Comparison of ENCODE assay signal across 11 cellular contexts in the genomic region with DNA sequence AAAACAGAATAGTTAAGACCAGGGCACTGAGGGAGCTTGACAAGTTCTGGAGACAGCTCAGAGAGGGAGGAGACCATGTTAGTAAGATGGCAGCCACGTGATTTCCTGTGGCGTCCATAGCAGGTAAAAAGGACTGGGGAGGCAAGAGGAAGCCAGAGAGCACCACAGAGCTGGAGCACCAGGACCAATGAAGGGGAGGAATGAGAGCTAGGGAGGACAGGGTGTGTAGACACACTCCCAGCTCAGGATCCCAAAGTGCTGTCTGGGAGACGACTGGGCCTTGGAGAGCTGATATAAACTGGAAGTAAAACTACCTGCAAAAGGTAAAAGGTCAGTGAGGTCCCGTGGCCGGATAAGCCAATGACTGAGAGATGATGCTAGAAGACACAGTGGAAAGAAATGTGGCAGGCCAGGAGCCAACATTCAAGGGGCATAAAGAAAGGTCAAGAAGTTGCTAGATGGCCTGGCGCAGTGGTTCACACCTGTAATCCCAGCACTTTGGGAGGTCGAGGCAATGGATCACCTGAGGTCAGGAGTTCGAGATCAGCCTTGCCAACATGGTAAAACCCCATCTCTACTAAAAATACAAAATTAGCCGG. TPM values are rescaled to one million over a fixed set of nuclear protein-coding genes. Genes with fewer than 3 reads are reported as not detected.
DNase-seq lines count a peak whose midpoint lies in the region; ATAC-seq and TF ChIP-seq lines count a peak whose summit lies in the region.
"Had no signal": no experiment of that assay in that cellular context is flagged by ENCODE, and none has a peak within 500 bp of the region (broad histone marks: within the 10 kb centered on the region; RNA-seq: fewer than 3 reads in every experiment).

No MANE protein-coding gene starts in this region.

- H3K4me1 Mint-ChIP-seq in activated T-cell treated with anti-CD3 and anti-CD28 coated beads, Interleukin-2, amount 50 U/mL, for 24 hours (ENCODE audit: low read depth): peaks cover 25% of the 10 kb centered on the region
- peaks cover 10% of the 10 kb centered on the region for H3K4me1 Mint-ChIP-seq in endodermal cell

- TF ChIP-seq CTCF in liver (IDR thresholded peaks at IDR 0.05; ENCODE audit: low read depth, low read length, missing input control) (no peak), tibial artery (IDR thresholded peaks at IDR 0.05) (no peak), endodermal cell (conservative IDR thresholded peaks at IDR 0.05) (no peak)

- H3K9me3 ChIP-seq in liver (ENCODE audit: control insufficient read depth in 4 of 4, low read length in 3 of 4) (no peaks in the 10 kb centered on the region), MG63 (no peaks in the 10 kb centered on the region), tibial artery (no peaks in the 10 kb centered on the region), endodermal cell (ENCODE audit: control insufficient read depth, low read length) (no peaks in the 10 kb centered on the region)
- H3K9me3 ChIP-seq: BE2C, thyroid gland had no signal

- ATAC-seq in left ventricle myocardium superior: peak; percentile 27

- peaks cover 21% of the 10 kb centered on the region for H3K36me3 Mint-ChIP-seq in activated T-cell treated with anti-CD3 and anti-CD28 coated beads, Interleukin-2, amount 50 U/mL, for 24 hours (ENCODE audit: low read depth)
- H3K36me3 Mint-ChIP-seq in endodermal cell (ENCODE audit: low read depth): no peaks in the 10 kb centered on the region

- no peak overlapping the region for H3K4me3 ChIP-seq in liver (ENCODE audit: low read depth in 1 of 3, low read length in 3 of 3)
- no peak overlapping the region for H3K4me3 ChIP-seq in MG63
- H3K4me3 ChIP-seq in tibial artery: no peak overlapping the region
- H3K4me3 ChIP-seq in endodermal cell (ENCODE audit: low read length): no peak overlapping the region
- H3K4me3 ChIP-seq: thyroid gland had no signal

- H3K27me3 ChIP-seq in liver (ENCODE audit: control insufficient read depth in 4 of 4, insufficient read depth in 4 of 4, low read length in 3 of 4): no peaks in the 10 kb centered on the region
- H3K27me3 ChIP-seq in MG63: no peaks in the 10 kb centered on the region
- no peaks in the 10 kb centered on the region for H3K27me3 ChIP-seq in tibial artery
- H3K27me3 ChIP-seq in endodermal cell (ENCODE audit: control insufficient read depth, insufficient read depth, low read length, poor library complexity, severe bottlenecking): no peaks in the 10 kb centered on the region
- H3K27me3 ChIP-seq: BE2C, thyroid gland had no signal

- H3K27me3 Mint-ChIP-seq in activated T-cell treated with anti-CD3 and anti-CD28 coated beads, Interleukin-2, amount 50 U/mL, for 24 hours: no peaks in the 10 kb centered on the region
- no peaks in the 10 kb centered on the region for H3K27me3 Mint-ChIP-seq in endodermal cell (ENCODE audit: insufficient read depth)

- intact Hi-C loops in left ventricle myocardium superior (cut with micrococcal nuclease) (no loop called here), cardiac septum (cut with DNase I) (no loop called here), tibial artery (cut with DNase I; ENCODE audit: low total_unique reads) (no loop called here)

- 52% methylated on average over 9 of the region's 9 CpGs for WGBS in liver
- WGBS in endodermal cell (ENCODE audit: insufficient coverage in 1 of 2, insufficient read length in 1 of 2), 2 experiments: 78 to 86% methylated on average over 7 to 9 of the region's 9 CpGs

- H3K27ac Mint-ChIP-seq in activated T-cell treated with anti-CD3 and anti-CD28 coated beads, Interleukin-2, amount 50 U/mL, for 24 hours: peak overlapping the region; percentile 89
- H3K27ac Mint-ChIP-seq in endodermal cell: no peak overlapping the region

- H3K27ac ChIP-seq in liver (ENCODE audit: low read depth in 1 of 2, low read length in 2 of 2): peak overlapping the region; percentile 75 to 87
- no peak overlapping the region for H3K27ac ChIP-seq in tibial artery
- H3K27ac ChIP-seq in endodermal cell (ENCODE audit: low read depth, low read length): no peak overlapping the region

- peaks cover 11 to 35% (median 13%) of the 10 kb centered on the region in 4 donors for H3K4me1 ChIP-seq in liver (ENCODE audit: control insufficient read depth in 4 of 4, insufficient read depth in 4 of 4, low read length in 3 of 4)
- H3K4me1 ChIP-seq in tibial artery: peaks cover 0 to 12% (median 0%) of the 10 kb centered on the region in 4 donors
- H3K4me1 ChIP-seq in endodermal cell (ENCODE audit: control insufficient read depth, insufficient read depth, low read length): no peaks in the 10 kb centered on the region
- H3K4me1 ChIP-seq: BE2C had no signal

- H3K36me3 ChIP-seq in liver (ENCODE audit: control insufficient read depth in 4 of 4, insufficient read depth in 3 of 4, low read depth in 1 of 4, low read length in 3 of 4) (no peaks in the 10 kb centered on the region), MG63 (0 out of 2 replicates have a peak, but pooled peaks cover 1% of the 10 kb centered on the region), tibial artery (no peaks in the 10 kb centered on the region), endodermal cell (ENCODE audit: control insufficient read depth, insufficient read depth, low read length) (no peaks in the 10 kb centered on the region)
- H3K36me3 ChIP-seq: BE2C, thyroid gland had no signal

- H3K9me3 Mint-ChIP-seq in activated T-cell treated with anti-CD3 and anti-CD28 coated beads, Interleukin-2, amount 50 U/mL, for 24 hours: no peaks in the 10 kb centered on the region
- no peaks in the 10 kb centered on the region for H3K9me3 Mint-ChIP-seq in endodermal cell

- no peak for TF ChIP-seq RAD21 in liver (IDR thresholded peaks at IDR 0.05)

- DNase-seq in left ventricle myocardium superior (no peak), cardiac septum (ENCODE audit: low spot score) (no peak), MG63 (no peak), NCI-H2196 (lab: John Stamatoyannopoulos, UW; ENCODE audit: unreplicated experiment) (no peak), tibial artery (no peak), endodermal cell (no peak)
- peak; percentile 35 for DNase-seq in activated T-cell treated with anti-CD3 and anti-CD28 coated beads, Interleukin-2, amount 50 U/mL, for 24 hours
- DNase-seq: BE2C, NCI-H748 treated with DMSO at 0.1 percent for 48 hours, thyroid gland had no signal

- H3K9ac ChIP-seq in liver (ENCODE audit: low read depth in 1 of 2, low read length in 2 of 2): no peak overlapping the region
- H3K9ac ChIP-seq in endodermal cell (ENCODE audit: extremely low read depth, low read length, poor library complexity, severe bottlenecking): no peak overlapping the region

- H3K4me3 Mint-ChIP-seq in activated T-cell treated with anti-CD3 and anti-CD28 coated beads, Interleukin-2, amount 50 U/mL, for 24 hours: peak overlapping the region; percentile 21
- H3K4me3 Mint-ChIP-seq in endodermal cell: no peak overlapping the region

TF ChIP-seq in liver, 16 proteins besides CTCF, POLR2A, EP300 and RAD21:
- TF ChIP-seq NR2F2 (IDR thresholded peaks at IDR 0.05): no peak
- TF ChIP-seq FOXA1 (IDR thresholded peaks at IDR 0.05): no peak
- no peak for TF ChIP-seq ATF3 (IDR thresholded peaks at IDR 0.05)
- TF ChIP-seq TAF1 (conservative IDR thresholded peaks at IDR 0.05): no peak
- no peak for TF ChIP-seq ZBTB33 (IDR thresholded peaks at IDR 0.05)
- TF ChIP-seq JUND (IDR thresholded peaks at IDR 0.05): no peak
- TF ChIP-seq EGR1 (IDR thresholded peaks at IDR 0.05; ENCODE audit: low read depth in 2 of 2): no peak

RNA-seq across cellular contexts. Expression of gene SLC23A2, which starts 39.0 kb away (rescaled TPM):
- total RNA-seq in left ventricle myocardium superior: 6.4 TPM
- total RNA-seq in cardiac septum: 10.0 TPM
- total RNA-seq in liver: 10 to 100 TPM; 10.6 to 48.4 TPM
- 10 to 100 TPM in 1 of 2 donors, 1 to 10 TPM in 1; 9.1 to 18.9 TPM for polyA plus RNA-seq in liver
- total RNA-seq in MG63 (2014; rRNA removed; shearing (Covaris generic); ENCODE audit: low replicate concordance): 5.1 and 5.9 TPM in 2 replicates
- 10 to 100 TPM; 12.3 to 13.7 TPM for total RNA-seq in endodermal cell
- 12.2 TPM for polyA plus RNA-seq in endodermal cell (2013, experiment 1 of 2)
- polyA plus RNA-seq in endodermal cell (2013, experiment 2 of 2): 10.7 TPM

Comparison
In these comparisons a context has a peak if more than half of its experiments do, and no peak if none do; other contexts are left out.
1. H3K27ac ChIP-seq: peak in liver (2 of 2); none in tibial artery (0 of 2) and endodermal cell (single experiment).